ENCODE assay signal across 8 cellular contexts in genomic region chr11:118997627-118998387, GRCh38.
DNase-seq lines count a peak whose midpoint lies in the region; ATAC-seq and TF ChIP-seq lines count a peak whose summit lies in the region.

A gene with protein sequence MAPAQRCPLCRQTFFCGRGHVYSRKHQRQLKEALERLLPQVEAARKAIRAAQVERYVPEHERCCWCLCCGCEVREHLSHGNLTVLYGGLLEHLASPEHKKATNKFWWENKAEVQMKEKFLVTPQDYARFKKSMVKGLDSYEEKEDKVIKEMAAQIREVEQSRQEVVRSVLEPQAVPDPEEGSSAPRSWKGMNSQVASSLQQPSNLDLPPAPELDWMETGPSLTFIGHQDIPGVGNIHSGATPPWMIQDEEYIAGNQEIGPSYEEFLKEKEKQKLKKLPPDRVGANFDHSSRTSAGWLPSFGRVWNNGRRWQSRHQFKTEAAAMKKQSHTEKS (plus strand): TSS chr11:118998138. CDS start chr11:118998198, 60 bp downstream.

- H3K9me3 Mint-ChIP-seq in central memory CD8-positive, alpha-beta T cell, result no peaks in the 10 kb centered on the region

- H3K4me1 Mint-ChIP-seq in central memory CD8-positive, alpha-beta T cell, result peaks cover 34% of the 10 kb centered on the region

- H3K4me3 Mint-ChIP-seq in central memory CD8-positive, alpha-beta T cell, result peak within 1 kb of the TSS; percentile 96

- ATAC-seq in GM19035 (IDR thresholded peaks at IDR 0.05; ENCODE audit: unreplicated experiment) (peak; percentile 93), HG03342 (IDR thresholded peaks at IDR 0.05; ENCODE audit: unreplicated experiment) (peak; percentile 91)
- peak; percentile 93 to 96 for ATAC-seq in activated CD4-positive, CD25-positive, alpha-beta regulatory T cell treated with anti-CD3 and anti-CD28 coated beads, Interleukin-2, amount 50 U/mL, for 24 hours
- peak; percentile 91 for ATAC-seq in central memory CD8-positive, alpha-beta T cell (replicated peaks; ENCODE audit: extremely low read depth, poor library complexity, severe bottlenecking)

- H3K27ac Mint-ChIP-seq in central memory CD8-positive, alpha-beta T cell (ENCODE audit: low read depth), result peak within 1 kb of the TSS; percentile 96

- TF ChIP-seq CTCF in AG10803 (conservative IDR thresholded peaks at IDR 0.05; ENCODE audit: low read length), result no peak

- no peaks in the 10 kb centered on the region for H3K27me3 Mint-ChIP-seq in central memory CD8-positive, alpha-beta T cell

- H3K36me3 Mint-ChIP-seq in central memory CD8-positive, alpha-beta T cell (ENCODE audit: insufficient read depth), result peaks cover 39% of the 10 kb centered on the region

- DNase-seq in AG10803 (ENCODE audit: low read depth) (peak; percentile 81), NCI-H345 treated with DMSO at 0.1 percent for 48 hours (lab: John Stamatoyannopoulos, UW; ENCODE audit: unreplicated experiment) (peak; percentile 90), islet precursor cell (peak; percentile 98)
- DNase-seq in central memory CD8-positive, alpha-beta T cell (ENCODE audit: low spot score in 2 of 2), result peak; percentile 89 to 91
- DNase-seq in stimulated activated CD4-positive, alpha-beta T cell treated with anti-CD3 and anti-CD28 coated beads, Interleukin-12 subunit alpha, Interleukin-12 subunit beta, amount 100 ng/mL, for 48 hours (ENCODE audit: low read depth in 2 of 3, low spot score in 1 of 3), result peak; percentile 94 to 95 (median 94)

- peak within 1 kb of the TSS; percentile 68 for H3K4me3 ChIP-seq in AG10803 (ENCODE audit: low read length)

Comparison
In these comparisons a context has a peak if more than half of its experiments do, and no peak if none do; other contexts are left out.
1. Peak in every context shown above with its lines: DNase-seq, ATAC-seq and H3K4me3 ChIP-seq.